ENCODE assay signal across 1 cellular context in genomic region chr2:64025741-64026140, GRCh38.
TF ChIP-seq lines count a peak whose summit lies in the region.

No MANE protein-coding gene starts in this region.

TF ChIP-seq in A549, 52 proteins besides CTCF, POLR2A, EP300 and RAD21 (continued from another document):
- TF ChIP-seq FOSB (CRISPR knock-in tag; IDR thresholded peaks at IDR 0.05): no peak
- no peak for TF ChIP-seq HOXB13 (CRISPR knock-in tag; IDR thresholded peaks at IDR 0.05; ENCODE audit: low read depth)
- no peak for TF ChIP-seq HES2 (IDR thresholded peaks at IDR 0.05)
- TF ChIP-seq, protein P1, sequence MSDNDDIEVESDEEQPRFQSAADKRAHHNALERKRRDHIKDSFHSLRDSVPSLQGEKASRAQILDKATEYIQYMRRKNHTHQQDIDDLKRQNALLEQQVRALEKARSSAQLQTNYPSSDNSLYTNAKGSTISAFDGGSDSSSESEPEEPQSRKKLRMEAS (IDR thresholded peaks at IDR 0.05): no peak
